ENCODE assay signal across 22 cellular contexts in the genomic region with DNA sequence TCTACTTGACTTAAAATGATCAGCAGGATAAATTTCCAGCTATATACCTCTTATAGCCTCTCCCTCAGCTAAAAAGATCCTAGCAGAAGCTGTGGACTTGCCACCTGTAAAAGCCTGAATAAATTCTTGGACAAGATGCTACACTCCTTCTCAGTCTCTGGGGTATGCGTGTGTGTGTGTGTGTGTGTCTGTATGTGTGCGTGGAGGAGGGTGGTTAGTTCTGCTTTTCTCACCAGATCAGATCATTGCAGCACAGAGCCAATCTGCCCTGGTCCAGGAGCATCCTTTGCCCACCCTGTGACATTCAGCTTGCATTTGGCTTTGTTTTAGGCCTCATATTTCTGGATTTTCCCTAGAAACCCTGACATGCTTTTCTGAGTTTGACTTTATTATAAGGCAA.
"Had no signal": no experiment of that assay in that cellular context is flagged by ENCODE, and none has a peak within 500 bp of the region (broad histone marks: within the 10 kb centered on the region; RNA-seq: fewer than 3 reads in every experiment).

No MANE protein-coding gene starts in this region.

- H3K4me3 ChIP-seq: colonic mucosa, left lung, skin epidermis, tibial nerve, vagina had no signal

- H3K9me3 ChIP-seq: colonic mucosa, vagina had no signal

- H3K27ac Mint-ChIP-seq: activated B cell treated with CpG ODN at 0.5 μM for 24 hours; activated CD4-positive, alpha-beta T cell treated with anti-CD3 and anti-CD28 coated beads, Interleukin-2, amount 10 ng/mL, durations not matched to agents 7 days and 5 days; activated naive CD8-positive, alpha-beta T cell treated with anti-CD3 and anti-CD28 coated beads, Interleukin-2, amount 10 ng/mL, durations not matched to agents 7 days and 5 days; activated T-helper 1 cell treated with anti-CD3 and anti-CD28 coated beads, Interleukin-12 subunit alpha, Interleukin-12 subunit beta, Interleukin-2, Interleukin-4 antibody, amounts not matched to agents 30 ng/mL and 10 ng/mL and 1 ng/mL, durations not matched to agents 14 hours and 24 hours and 36 hours; brain; natural killer cell; progenitor cell of endocrine pancreas had no signal

- H3K4me1 Mint-ChIP-seq: activated CD4-positive, alpha-beta T cell treated with anti-CD3 and anti-CD28 coated beads, Interleukin-2, amount 10 ng/mL, durations not matched to agents 7 days and 5 days; activated naive CD8-positive, alpha-beta T cell treated with anti-CD3 and anti-CD28 coated beads, Interleukin-2, amount 10 ng/mL, durations not matched to agents 7 days and 5 days had no signal

- H3K36me3 ChIP-seq: colonic mucosa, left lung, tibial nerve, vagina had no signal

- H3K27me3 ChIP-seq: colonic mucosa, left lung, tibial nerve, vagina had no signal

- H3K27me3 Mint-ChIP-seq: activated B cell treated with CpG ODN at 0.5 μM for 24 hours; activated CD4-positive, alpha-beta T cell treated with anti-CD3 and anti-CD28 coated beads, Interleukin-2, amount 10 ng/mL, durations not matched to agents 7 days and 5 days; activated naive CD8-positive, alpha-beta T cell treated with anti-CD3 and anti-CD28 coated beads, Interleukin-2, amount 10 ng/mL, durations not matched to agents 7 days and 5 days; brain; progenitor cell of endocrine pancreas had no signal

- H3K4me1 ChIP-seq: colonic mucosa, left lung, tibial nerve, vagina had no signal

- H3K27ac ChIP-seq: colonic mucosa, left lung, skin epidermis, tibial nerve, vagina had no signal

- H3K4me3 Mint-ChIP-seq: activated B cell treated with CpG ODN at 0.5 μM for 24 hours; activated CD4-positive, alpha-beta T cell treated with anti-CD3 and anti-CD28 coated beads, Interleukin-2, amount 10 ng/mL, durations not matched to agents 7 days and 5 days; activated naive CD8-positive, alpha-beta T cell treated with anti-CD3 and anti-CD28 coated beads, Interleukin-2, amount 10 ng/mL, durations not matched to agents 7 days and 5 days; activated T-helper 1 cell treated with anti-CD3 and anti-CD28 coated beads, Interleukin-12 subunit alpha, Interleukin-12 subunit beta, Interleukin-2, Interleukin-4 antibody, amounts not matched to agents 30 ng/mL and 10 ng/mL and 1 ng/mL, durations not matched to agents 14 hours and 24 hours and 36 hours; brain; natural killer cell had no signal

- H3K36me3 Mint-ChIP-seq: activated naive CD8-positive, alpha-beta T cell treated with anti-CD3 and anti-CD28 coated beads, Interleukin-2, amount 10 ng/mL, durations not matched to agents 7 days and 5 days; brain; natural killer cell had no signal

- ATAC-seq: esophagus mucosa, left lung, natural killer cell, right cardiac atrium had no signal

- DNase-seq: activated B cell treated with CpG ODN at 0.5 μM for 24 hours; activated CD4-positive, alpha-beta T cell treated with anti-CD3 and anti-CD28 coated beads, Interleukin-2, amount 10 ng/mL, durations not matched to agents 7 days and 5 days; activated CD8-positive, alpha-beta memory T cell treated with anti-CD3 and anti-CD28 coated beads for 24 hours; activated naive CD4-positive, alpha-beta T cell; activated naive CD8-positive, alpha-beta T cell treated with anti-CD3 and anti-CD28 coated beads, Interleukin-2, amount 10 ng/mL, durations not matched to agents 7 days and 5 days; central memory CD4-positive, alpha-beta T cell; colonic mucosa; kidney; mesenchymal stem cell; natural killer cell; right cardiac atrium; stimulated activated CD4-positive, alpha-beta T cell treated with anti-CD3 and anti-CD28 coated beads, Interleukin-15, amount 100 ng/mL, for 24 hours; stimulated activated CD4-positive, alpha-beta T cell treated with anti-CD3 and anti-CD28 coated beads, Interleukin-4, amount 100 ng/mL, for 1 hour; stimulated activated naive CD4-positive, alpha-beta T cell treated with Interleukin-2 at 50 U/mL for 16 hours had no signal
